In the genomic region with DNA sequence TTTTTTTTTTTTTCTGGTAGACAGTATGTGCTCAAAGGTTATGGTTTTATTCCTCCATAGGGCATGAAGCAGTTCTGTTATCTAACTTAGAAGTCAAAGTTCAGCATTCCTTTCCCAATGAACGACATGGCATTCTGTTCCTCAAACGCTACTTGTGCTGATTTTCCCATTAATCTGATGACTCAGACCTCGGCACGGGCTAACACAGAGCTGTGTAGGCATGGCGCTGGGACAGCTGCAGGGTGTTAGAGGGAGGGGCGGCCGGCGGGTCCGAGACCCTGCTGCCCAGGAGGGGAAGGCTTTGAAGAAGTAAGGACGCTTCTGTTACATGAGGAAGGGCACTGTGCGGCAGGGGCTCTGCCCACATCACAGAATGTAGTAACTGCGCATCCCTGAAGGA, we compare ENCODE assay signal across 17 cellular contexts.
"Had no signal": no experiment of that assay in that cellular context is flagged by ENCODE, and none has a peak within 500 bp of the region (broad histone marks: within the 10 kb centered on the region; RNA-seq: fewer than 3 reads in every experiment).

No MANE protein-coding gene starts in this region.

- H3K9me3 ChIP-seq: adrenal gland, uterus had no signal

- H3K4me1 ChIP-seq: adrenal gland, tibial nerve, uterus had no signal

- H3K27ac Mint-ChIP-seq: activated naive CD4-positive, alpha-beta T cell treated with anti-CD3 and anti-CD28 coated beads, Interleukin-2, amount 50 U/mL, for 72 hours; immature natural killer cell; naive thymus-derived CD8-positive, alpha-beta T cell; T-helper 2 cell treated with Interferon-gamma antibody and Interleukin-4, amounts not matched to agents 5 μg/mL and 100 μg/mL, for 36 hours had no signal

- DNase-seq: activated CD4-positive, alpha-beta T cell treated with anti-CD3 and anti-CD28 coated beads, Interleukin-2, amount 50 U/mL, for 48 hours; activated gamma-delta T cell treated with Interleukin-2 at 50 U/mL for 16 hours; adrenal gland; cerebellar nuclear complex; erythroblast; heart left ventricle; immature natural killer cell; kidney glomerular epithelial cell; mesenchymal stem cell; naive thymus-derived CD8-positive, alpha-beta T cell; stimulated activated CD4-positive, alpha-beta T cell treated with anti-CD3 and anti-CD28 coated beads, Interleukin-2, amount 100 ng/mL, for 24 hours; stimulated activated naive CD4-positive, alpha-beta T cell treated with Interleukin-2 at 50 U/mL for 16 hours; SW 1271; uterus had no signal

- H3K36me3 ChIP-seq: adrenal gland, heart left ventricle, tibial nerve, uterus had no signal

- H3K27me3 ChIP-seq: adrenal gland, heart left ventricle, tibial nerve, uterus had no signal

- H3K4me3 ChIP-seq: adrenal gland, heart left ventricle, tibial nerve, uterus had no signal

- ATAC-seq: activated naive CD4-positive, alpha-beta T cell treated with anti-CD3 and anti-CD28 coated beads, Interleukin-2, amount 50 U/mL, for 72 hours; heart left ventricle; naive thymus-derived CD8-positive, alpha-beta T cell had no signal

- H3K27ac ChIP-seq: adrenal gland, heart left ventricle, tibial nerve, uterus had no signal

- H3K4me3 Mint-ChIP-seq: immature natural killer cell; naive thymus-derived CD8-positive, alpha-beta T cell; T-helper 2 cell treated with Interferon-gamma antibody and Interleukin-4, amounts not matched to agents 5 μg/mL and 100 μg/mL, for 36 hours had no signal

- H3K4me1 Mint-ChIP-seq: immature natural killer cell had no signal
